21 cellular contexts compared by ENCODE assay signal in genomic region chr6:26563488-26563887, GRCh38.
"Had no signal": no experiment of that assay in that cellular context is flagged by ENCODE, and none has a peak within 500 bp of the region (broad histone marks: within the 10 kb centered on the region; RNA-seq: fewer than 3 reads in every experiment).

No MANE protein-coding gene starts in this region.

- H3K4me1 ChIP-seq: sigmoid colon, testis, tibial nerve, upper lobe of right lung, vagina had no signal

- H3K9me3 Mint-ChIP-seq: stimulated activated naive CD8-positive, alpha-beta T cell treated with anti-CD3 and anti-CD28 coated beads, Interleukin-15, amount 100 ng/mL, for 72 hours had no signal

- H3K27ac Mint-ChIP-seq: nephron; stimulated activated naive B cell treated with anti-CD40 and anti-IgM and Interleukin-4, amounts not matched to agents 10 μg/mL and 1 μg/mL and 100 μg/mL, for 72 hours; stimulated activated naive CD8-positive, alpha-beta T cell treated with anti-CD3 and anti-CD28 coated beads, Interleukin-15, amount 100 ng/mL, for 72 hours had no signal

- H3K4me3 Mint-ChIP-seq: nephron; stimulated activated naive B cell treated with anti-CD40 and anti-IgM and Interleukin-4, amounts not matched to agents 10 μg/mL and 1 μg/mL and 100 μg/mL, for 72 hours; stimulated activated naive CD8-positive, alpha-beta T cell treated with anti-CD3 and anti-CD28 coated beads, Interleukin-15, amount 100 ng/mL, for 72 hours had no signal

- H3K36me3 ChIP-seq: heart left ventricle, sigmoid colon, tibial nerve, upper lobe of right lung, vagina had no signal

- ATAC-seq: esophagus mucosa; heart left ventricle; left colon; left ventricle myocardium superior; stimulated activated naive B cell treated with anti-CD40 and anti-IgM and Interleukin-4, amounts not matched to agents 10 μg/mL and 1 μg/mL and 100 μg/mL, for 72 hours; stimulated activated naive CD8-positive, alpha-beta T cell treated with anti-CD3 and anti-CD28 coated beads, Interleukin-15, amount 100 ng/mL, for 72 hours; upper lobe of right lung had no signal

- H3K27me3 Mint-ChIP-seq: stimulated activated naive CD8-positive, alpha-beta T cell treated with anti-CD3 and anti-CD28 coated beads, Interleukin-15, amount 100 ng/mL, for 72 hours had no signal

- H3K27ac ChIP-seq: dorsolateral prefrontal cortex, heart left ventricle, sigmoid colon, skin epidermis, testis, tibial nerve, upper lobe of right lung, vagina had no signal

- H3K27me3 ChIP-seq: dorsolateral prefrontal cortex, heart left ventricle, sigmoid colon, testis, tibial nerve, upper lobe of right lung, vagina had no signal

- DNase-seq: dorsolateral prefrontal cortex; effector CD8-positive, alpha-beta T cell; heart left ventricle; hippocampal formation; left colon; left ventricle myocardium superior; mesenchymal stem cell; midbrain; sigmoid colon; stimulated activated CD4-positive, alpha-beta T cell treated with anti-CD3 and anti-CD28 coated beads, Interleukin-2, amount 100 ng/mL, for 24 hours; stimulated activated CD4-positive, alpha-beta T cell treated with anti-CD3 and anti-CD28 coated beads, Interleukin-4, amount 100 ng/mL, for 4 hours; stimulated activated naive B cell treated with anti-CD40 and anti-IgM and Interleukin-4, amounts not matched to agents 10 μg/mL and 1 μg/mL and 100 μg/mL, for 72 hours; stimulated activated naive CD8-positive, alpha-beta T cell treated with anti-CD3 and anti-CD28 coated beads, Interleukin-15, amount 100 ng/mL, for 72 hours; testis; upper lobe of right lung had no signal

- H3K4me3 ChIP-seq: dorsolateral prefrontal cortex, heart left ventricle, lung, sigmoid colon, skin epidermis, testis, tibial nerve, upper lobe of right lung, vagina had no signal

- H3K9me3 ChIP-seq: heart left ventricle, sigmoid colon, testis, tibial nerve, upper lobe of right lung, vagina had no signal
